Comparison of ENCODE assay signal across 8 cellular contexts in the genomic region with DNA sequence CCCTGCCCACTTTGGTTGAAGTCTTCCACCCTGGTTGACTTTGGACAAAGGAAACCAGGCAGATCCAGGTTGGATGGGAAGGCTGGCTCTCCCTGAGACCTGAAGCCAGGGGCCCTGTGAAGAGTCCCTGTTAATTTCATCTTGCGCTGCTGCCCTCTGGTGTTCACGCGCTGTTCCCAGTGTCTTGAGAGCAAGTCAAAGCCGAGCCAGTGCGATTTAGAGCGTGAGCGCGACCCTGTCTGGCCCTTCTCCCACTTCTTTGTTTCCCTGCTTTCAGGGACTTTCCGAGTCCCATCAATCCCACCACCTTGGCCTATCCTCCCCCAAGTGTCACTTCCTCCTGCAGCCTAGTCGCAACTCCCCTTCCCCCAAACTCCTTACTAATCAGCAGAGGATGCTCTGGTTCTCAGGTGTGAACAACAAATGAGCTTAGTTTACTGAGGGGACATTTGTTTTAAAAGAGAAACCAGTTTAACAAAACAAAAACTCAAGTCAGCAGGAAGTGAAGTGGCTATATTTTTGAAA.
A peak's percentile ranks its signal among the peaks of the same experiment; 100 is the strongest.
DNase-seq lines count a peak whose midpoint lies in the region; ATAC-seq and TF ChIP-seq lines count a peak whose summit lies in the region.

No MANE protein-coding gene starts in this region.

- peak; percentile 38 for ATAC-seq in HG02973 (IDR thresholded peaks at IDR 0.05; ENCODE audit: unreplicated experiment)

- DNase-seq in GM10266 (ENCODE audit: extremely low spot score), result peak; percentile 54
- DNase-seq in T follicular helper cell (ENCODE audit: low read depth), result peak; percentile 89
- DNase-seq in brain pericyte (ENCODE audit: low read depth, low spot score), result peak; percentile 41
- peak; percentile 95 for DNase-seq in islet precursor cell
- peak; percentile 94 to 96 for DNase-seq in stimulated activated CD4-positive, alpha-beta T cell treated with anti-CD3 and anti-CD28 coated beads, Interleukin-2, amount 100 ng/mL, for 24 hours
- DNase-seq in NCI-H1417 treated with DMSO at 0.1 percent for 48 hours (lab: John Stamatoyannopoulos, UW), result no peak
- no peak for DNase-seq in DMS153 (lab: John Stamatoyannopoulos, UW)

- TF ChIP-seq CTCF in GM10266 (IDR thresholded peaks at IDR 0.05; ENCODE audit: control insufficient read depth, insufficient read depth, low read depth, missing control alignments), result peak; percentile 96

Comparison
In these comparisons a context has a peak if more than half of its experiments do, and no peak if none do; other contexts are left out.
1. DNase-seq: peak in GM10266 (single experiment), T follicular helper cell (single experiment), brain pericyte (single experiment), islet precursor cell (single experiment) and stimulated activated CD4-positive, alpha-beta T cell treated with anti-CD3 and anti-CD28 coated beads, Interleukin-2, amount 100 ng/mL, for 24 hours (2 of 2); none in NCI-H1417 treated with DMSO at 0.1 percent for 48 hours (single experiment) and DMS153 (single experiment).